In the genomic region with DNA sequence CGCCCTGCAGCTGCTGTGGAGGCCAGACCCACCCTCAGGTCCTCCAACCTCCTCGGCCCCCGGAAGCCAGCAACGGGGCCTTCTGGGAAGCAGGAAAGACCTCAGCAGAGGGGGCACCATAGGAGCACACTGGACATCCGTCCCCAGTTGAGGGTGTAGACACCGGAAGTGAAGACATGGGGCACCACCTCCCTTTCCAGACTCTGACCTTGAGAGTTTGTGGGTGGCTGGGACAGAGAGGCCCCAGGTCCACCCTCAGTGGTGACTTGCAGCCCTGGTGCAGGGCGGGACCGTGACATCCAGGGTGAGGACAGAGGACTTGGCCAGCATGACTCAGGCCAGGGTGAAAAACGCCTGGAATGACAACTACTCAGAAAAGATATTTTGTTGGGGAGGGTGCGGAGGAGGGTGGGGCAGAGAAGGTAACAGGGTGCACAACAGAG, we compare ENCODE assay signal across 1 cellular context.
TF ChIP-seq lines count a peak whose summit lies in the region.

No MANE protein-coding gene starts in this region.

TF ChIP-seq in A549, 52 proteins besides CTCF, POLR2A, EP300 and RAD21 (continued from another document):
- TF ChIP-seq, protein P1, sequence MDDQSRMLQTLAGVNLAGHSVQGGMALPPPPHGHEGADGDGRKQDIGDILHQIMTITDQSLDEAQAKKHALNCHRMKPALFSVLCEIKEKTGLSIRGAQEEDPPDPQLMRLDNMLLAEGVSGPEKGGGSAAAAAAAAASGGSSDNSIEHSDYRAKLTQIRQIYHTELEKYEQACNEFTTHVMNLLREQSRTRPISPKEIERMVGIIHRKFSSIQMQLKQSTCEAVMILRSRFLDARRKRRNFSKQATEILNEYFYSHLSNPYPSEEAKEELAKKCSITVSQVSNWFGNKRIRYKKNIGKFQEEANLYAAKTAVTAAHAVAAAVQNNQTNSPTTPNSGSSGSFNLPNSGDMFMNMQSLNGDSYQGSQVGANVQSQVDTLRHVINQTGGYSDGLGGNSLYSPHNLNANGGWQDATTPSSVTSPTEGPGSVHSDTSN (IDR thresholded peaks at IDR 0.05), result 0 out of 2 replicates have a peak, but pooled peaks have one; percentile 28
- TF ChIP-seq FOXS1 (CRISPR knock-in tag; IDR thresholded peaks at IDR 0.05) (0 out of 2 replicates have a peak, but pooled peaks have one; percentile 37), HOXB5 (CRISPR knock-in tag; IDR thresholded peaks at IDR 0.05) (0 out of 2 replicates have a peak, but pooled peaks have one; percentile 45), ZC3H11A (IDR thresholded peaks at IDR 0.05) (no peak), ZSCAN20 (CRISPR knock-in tag; IDR thresholded peaks at IDR 0.05) (no peak), ESRRA (IDR thresholded peaks at IDR 0.05; ENCODE audit: borderline replicate concordance, low read length) (peak; percentile 86), REST (IDR thresholded peaks at IDR 0.05) (no peak), EHMT2 (IDR thresholded peaks at IDR 0.05; ENCODE audit: low read depth) (no peak), RFX5 (IDR thresholded peaks at IDR 0.05) (no peak), RNF2 (IDR thresholded peaks at IDR 0.05; ENCODE audit: borderline replicate concordance, low read depth) (no peak), NR3C1 (IDR thresholded peaks at IDR 0.05) (no peak), MYC (IDR thresholded peaks at IDR 0.05; ENCODE audit: borderline replicate concordance, low read length) (no peak), NFE2L2 (conservative IDR thresholded peaks at IDR 0.05; ENCODE audit: low read length) (peak; percentile 63), ZFP36 (IDR thresholded peaks at IDR 0.05; ENCODE audit: borderline replicate concordance, partially characterized antibody) (no peak), KDM5A (IDR thresholded peaks at IDR 0.05) (no peak), FOSB (CRISPR knock-in tag; IDR thresholded peaks at IDR 0.05) (no peak), JUNB (IDR thresholded peaks at IDR 0.05) (0 out of 2 replicates have a peak, but pooled peaks have one; percentile 44), HOXB13 (CRISPR knock-in tag; IDR thresholded peaks at IDR 0.05; ENCODE audit: low read depth) (peak; percentile 54; the same call in 1 of the 2 replicates), BCL3 (IDR thresholded peaks at IDR 0.05) (0 out of 3 replicates have a peak, but pooled peaks have one; percentile 20), NPAS2 (CRISPR knock-in tag; IDR thresholded peaks at IDR 0.05; ENCODE audit: borderline replicate concordance) (no peak)
- TF ChIP-seq, protein P2, sequence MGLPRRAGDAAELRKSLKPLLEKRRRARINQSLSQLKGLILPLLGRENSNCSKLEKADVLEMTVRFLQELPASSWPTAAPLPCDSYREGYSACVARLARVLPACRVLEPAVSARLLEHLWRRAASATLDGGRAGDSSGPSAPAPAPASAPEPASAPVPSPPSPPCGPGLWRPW (IDR thresholded peaks at IDR 0.05), result no peak
- TF ChIP-seq, protein P3, sequence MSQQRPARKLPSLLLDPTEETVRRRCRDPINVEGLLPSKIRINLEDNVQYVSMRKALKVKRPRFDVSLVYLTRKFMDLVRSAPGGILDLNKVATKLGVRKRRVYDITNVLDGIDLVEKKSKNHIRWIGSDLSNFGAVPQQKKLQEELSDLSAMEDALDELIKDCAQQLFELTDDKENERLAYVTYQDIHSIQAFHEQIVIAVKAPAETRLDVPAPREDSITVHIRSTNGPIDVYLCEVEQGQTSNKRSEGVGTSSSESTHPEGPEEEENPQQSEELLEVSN (IDR thresholded peaks at IDR 0.05; ENCODE audit: borderline replicate concordance, low read depth), result peak; percentile 38; the same call in 1 of the 2 replicates
TF ChIP-seq in A549: peak in this region for 16.
